In genomic region chr9:10678010-10678409, GRCh38 we compare ENCODE assay signal across 21 cellular contexts.
"Had no signal": no experiment of that assay in that cellular context is flagged by ENCODE, and none has a peak within 500 bp of the region (broad histone marks: within the 10 kb centered on the region; RNA-seq: fewer than 3 reads in every experiment).

No MANE protein-coding gene starts in this region.

- ATAC-seq: effector memory CD8-positive, alpha-beta T cell; foreskin keratinocyte; left cardiac atrium; psoas muscle; right lobe of liver; stimulated activated naive B cell treated with anti-CD40 and anti-IgM and Interleukin-4, amounts not matched to agents 10 μg/mL and 1 μg/mL and 100 μg/mL, for 72 hours; stimulated activated naive CD8-positive, alpha-beta T cell treated with anti-CD3 and anti-CD28 coated beads, Interleukin-15, amount 100 ng/mL, for 72 hours had no signal

- H3K27ac ChIP-seq: foreskin keratinocyte, left ventricle myocardium inferior, psoas muscle, right lobe of liver, spleen, thoracic aorta, transverse colon had no signal

- H3K27me3 ChIP-seq: foreskin keratinocyte, right lobe of liver, spleen, transverse colon had no signal

- H3K4me3 ChIP-seq: left ventricle myocardium inferior, lung, psoas muscle, right lobe of liver, spleen, thoracic aorta, transverse colon had no signal

- DNase-seq: effector memory CD8-positive, alpha-beta T cell; erythroblast; foreskin keratinocyte; immature natural killer cell; kidney; left cardiac atrium; left ventricle myocardium inferior; mesendoderm; naive B cell; psoas muscle; retina; right lobe of liver; spleen; stimulated activated CD4-positive, alpha-beta T cell treated with anti-CD3 and anti-CD28 coated beads, Interleukin-15, amount 100 ng/mL, for 24 hours; stimulated activated CD4-positive, alpha-beta T cell treated with anti-CD3 and anti-CD28 coated beads, Interleukin-1b, Interleukin-23, amount 100 ng/mL, for 48 hours; stimulated activated CD4-positive, alpha-beta T cell treated with anti-CD3 and anti-CD28 coated beads, Interleukin-4, amount 100 ng/mL, for 24 hours; stimulated activated naive B cell treated with anti-CD40 and anti-IgM and Interleukin-4, amounts not matched to agents 10 μg/mL and 1 μg/mL and 100 μg/mL, for 72 hours; stimulated activated naive CD8-positive, alpha-beta T cell treated with anti-CD3 and anti-CD28 coated beads, Interleukin-15, amount 100 ng/mL, for 72 hours; transverse colon had no signal

- H3K36me3 ChIP-seq: left ventricle myocardium inferior, right lobe of liver, spleen, thoracic aorta, transverse colon had no signal
